ENCODE assay signal across 26 cellular contexts in the genomic region with DNA sequence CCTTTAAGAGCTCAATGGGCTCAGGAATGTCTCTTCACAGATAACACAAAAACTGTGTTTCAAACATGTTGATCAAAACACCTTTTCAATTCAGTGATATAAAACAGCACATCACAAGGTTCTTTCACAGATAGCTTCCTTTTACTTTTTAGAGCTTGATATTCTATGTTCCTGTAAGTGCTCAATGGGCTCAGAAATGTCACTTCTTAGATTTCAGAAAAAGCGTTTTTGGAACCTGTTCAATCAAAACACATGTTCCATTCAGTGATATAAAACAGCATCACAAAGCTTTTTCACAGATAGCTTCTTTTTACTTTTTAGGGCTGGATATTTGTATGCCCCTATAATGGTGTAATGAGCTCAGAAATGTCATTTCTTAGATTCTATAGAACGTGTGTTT.
"Had no signal": no experiment of that assay in that cellular context is flagged by ENCODE, and none has a peak within 500 bp of the region (broad histone marks: within the 10 kb centered on the region; RNA-seq: fewer than 3 reads in every experiment).

No MANE protein-coding gene starts in this region.

- H3K4me1 ChIP-seq: adrenal gland, body of pancreas, gastroesophageal sphincter had no signal

- H3K36me3 ChIP-seq: adrenal gland, esophagus muscularis mucosa, gastroesophageal sphincter had no signal

- H3K9me3 Mint-ChIP-seq: activated CD4-positive, alpha-beta memory T cell treated with anti-CD3 and anti-CD28 coated beads, Interleukin-2, amount 10 ng/mL, durations not matched to agents 7 days and 5 days; activated CD4-positive, alpha-beta T cell treated with anti-CD3 and anti-CD28 coated beads, Interleukin-2, amount 10 ng/mL, durations not matched to agents 7 days and 5 days; activated naive CD4-positive, alpha-beta T cell treated with anti-CD3 and anti-CD28 coated beads, Interleukin-2, amount 10 ng/mL, durations not matched to agents 7 days and 5 days; activated naive CD4-positive, alpha-beta T cell treated with anti-CD3 and anti-CD28 coated beads, Interleukin-2, amount 50 U/mL, for 72 hours; activated T-cell treated with anti-CD3 and anti-CD28 coated beads, Interleukin-2, amount 50 U/mL, for 24 hours; activated T-cell treated with anti-CD3 and anti-CD28 coated beads, Interleukin-2, amount 50 U/mL, for 72 hours; effector memory CD8-positive, alpha-beta T cell had no signal

- H3K36me3 Mint-ChIP-seq: activated naive CD4-positive, alpha-beta T cell treated with anti-CD3 and anti-CD28 coated beads, Interleukin-2, amount 10 ng/mL, durations not matched to agents 7 days and 5 days; activated naive CD4-positive, alpha-beta T cell treated with anti-CD3 and anti-CD28 coated beads, Interleukin-2, amount 50 U/mL, for 72 hours had no signal

- ATAC-seq: activated CD4-positive, alpha-beta T cell treated with anti-CD3 and anti-CD28 coated beads for 36 hours; activated naive CD4-positive, alpha-beta T cell treated with anti-CD3 and anti-CD28 coated beads, Interleukin-2, amount 50 U/mL, for 72 hours; activated T-cell treated with anti-CD3 and anti-CD28 coated beads, Interleukin-2, amount 50 U/mL, for 72 hours; body of pancreas; effector memory CD8-positive, alpha-beta T cell; gastroesophageal sphincter had no signal

- DNase-seq: activated CD4-positive, alpha-beta memory T cell treated with anti-CD3 and anti-CD28 coated beads, Interleukin-2, amount 10 ng/mL, durations not matched to agents 7 days and 5 days; activated CD4-positive, alpha-beta T cell treated with anti-CD3 and anti-CD28 coated beads for 36 hours; activated CD4-positive, alpha-beta T cell treated with anti-CD3 and anti-CD28 coated beads, Interleukin-2, amount 10 ng/mL, durations not matched to agents 7 days and 5 days; activated CD4-positive, alpha-beta T cell treated with anti-CD3 and anti-CD28 coated beads, Interleukin-2, amount 50 U/mL, for 4 hours; activated CD4-positive, CD25-positive, alpha-beta regulatory T cell; activated CD4-positive, CD25-positive, alpha-beta regulatory T cell treated with anti-CD3 and anti-CD28 coated beads, Interleukin-2, amount 50 U/mL, for 72 hours; activated CD8-positive, alpha-beta memory T cell treated with anti-CD3 and anti-CD28 coated beads, Interleukin-2, amount 50 U/mL, for 48 hours; activated gamma-delta T cell; activated naive CD4-positive, alpha-beta T cell; activated naive CD4-positive, alpha-beta T cell treated with anti-CD3 and anti-CD28 coated beads, Interleukin-2, amount 10 ng/mL, durations not matched to agents 7 days and 5 days; activated T-cell treated with anti-CD3 and anti-CD28 coated beads for 4 hours; activated T-cell treated with anti-CD3 and anti-CD28 coated beads, Interleukin-2, amount 50 U/mL, for 24 hours; activated T-cell treated with anti-CD3 and anti-CD28 coated beads, Interleukin-2, amount 50 U/mL, for 72 hours; amygdala; aorta; caudate nucleus; cortex of kidney; dermis blood vessel endothelial cell; effector CD4-positive, alpha-beta T cell; effector memory CD8-positive, alpha-beta T cell; T-helper 2 cell had no signal

- H3K27ac Mint-ChIP-seq: activated CD4-positive, alpha-beta memory T cell treated with anti-CD3 and anti-CD28 coated beads, Interleukin-2, amount 10 ng/mL, durations not matched to agents 7 days and 5 days; activated CD4-positive, alpha-beta T cell treated with anti-CD3 and anti-CD28 coated beads for 36 hours; activated CD4-positive, alpha-beta T cell treated with anti-CD3 and anti-CD28 coated beads, Interleukin-2, amount 10 ng/mL, durations not matched to agents 7 days and 5 days; activated naive CD4-positive, alpha-beta T cell treated with anti-CD3 and anti-CD28 coated beads, Interleukin-2, amount 10 ng/mL, durations not matched to agents 7 days and 5 days; activated naive CD4-positive, alpha-beta T cell treated with anti-CD3 and anti-CD28 coated beads, Interleukin-2, amount 50 U/mL, for 72 hours; activated T-cell treated with anti-CD3 and anti-CD28 coated beads, Interleukin-2, amount 50 U/mL, for 24 hours; activated T-cell treated with anti-CD3 and anti-CD28 coated beads, Interleukin-2, amount 50 U/mL, for 72 hours; effector memory CD8-positive, alpha-beta T cell had no signal

- H3K4me3 Mint-ChIP-seq: activated CD4-positive, alpha-beta memory T cell treated with anti-CD3 and anti-CD28 coated beads, Interleukin-2, amount 10 ng/mL, durations not matched to agents 7 days and 5 days; activated CD4-positive, alpha-beta T cell treated with anti-CD3 and anti-CD28 coated beads for 36 hours; activated CD4-positive, alpha-beta T cell treated with anti-CD3 and anti-CD28 coated beads, Interleukin-2, amount 10 ng/mL, durations not matched to agents 7 days and 5 days; activated naive CD4-positive, alpha-beta T cell treated with anti-CD3 and anti-CD28 coated beads, Interleukin-2, amount 10 ng/mL, durations not matched to agents 7 days and 5 days; activated T-cell treated with anti-CD3 and anti-CD28 coated beads, Interleukin-2, amount 50 U/mL, for 24 hours; activated T-cell treated with anti-CD3 and anti-CD28 coated beads, Interleukin-2, amount 50 U/mL, for 72 hours; effector memory CD8-positive, alpha-beta T cell had no signal

- H3K4me1 Mint-ChIP-seq: activated CD4-positive, alpha-beta memory T cell treated with anti-CD3 and anti-CD28 coated beads, Interleukin-2, amount 10 ng/mL, durations not matched to agents 7 days and 5 days; activated CD4-positive, alpha-beta T cell treated with anti-CD3 and anti-CD28 coated beads for 36 hours; activated CD4-positive, alpha-beta T cell treated with anti-CD3 and anti-CD28 coated beads, Interleukin-2, amount 10 ng/mL, durations not matched to agents 7 days and 5 days; activated naive CD4-positive, alpha-beta T cell treated with anti-CD3 and anti-CD28 coated beads, Interleukin-2, amount 10 ng/mL, durations not matched to agents 7 days and 5 days had no signal

- H3K27me3 Mint-ChIP-seq: activated CD4-positive, alpha-beta T cell treated with anti-CD3 and anti-CD28 coated beads for 36 hours; activated T-cell treated with anti-CD3 and anti-CD28 coated beads, Interleukin-2, amount 50 U/mL, for 24 hours; effector memory CD8-positive, alpha-beta T cell had no signal

- H3K9me3 ChIP-seq: adrenal gland, body of pancreas, esophagus muscularis mucosa, gastroesophageal sphincter had no signal

- H3K27ac ChIP-seq: adrenal gland, body of pancreas, esophagus muscularis mucosa, gastroesophageal sphincter had no signal

- H3K4me3 ChIP-seq: adrenal gland, body of pancreas, esophagus muscularis mucosa, gastroesophageal sphincter had no signal

- H3K27me3 ChIP-seq: adrenal gland, body of pancreas, esophagus muscularis mucosa, gastroesophageal sphincter had no signal
